Comparison of ENCODE assay signal across 1 cellular context in genomic region chr16:513950-514349, GRCh38.
TF ChIP-seq lines count a peak whose summit lies in the region.

No MANE protein-coding gene starts in this region.

TF ChIP-seq in HepG2, 621 proteins besides CTCF, POLR2A, EP300 and RAD21:
- peak; percentile 49 for TF ChIP-seq AGO2 (optimal IDR thresholded peaks at IDR 0.05; ENCODE audit: low read depth, low read length)
- no peak for TF ChIP-seq ZMYM2 (CRISPR knock-in tag; IDR thresholded peaks at IDR 0.05)
- TF ChIP-seq ZNF589 (CRISPR knock-in tag; conservative IDR thresholded peaks at IDR 0.05) = no peak
- no peak for TF ChIP-seq TERF1 (CRISPR knock-in tag; IDR thresholded peaks at IDR 0.05)
- TF ChIP-seq HOXA7 (CRISPR knock-in tag; IDR thresholded peaks at IDR 0.05) = no peak
